ENCODE assay signal across 11 cellular contexts in the genomic region with DNA sequence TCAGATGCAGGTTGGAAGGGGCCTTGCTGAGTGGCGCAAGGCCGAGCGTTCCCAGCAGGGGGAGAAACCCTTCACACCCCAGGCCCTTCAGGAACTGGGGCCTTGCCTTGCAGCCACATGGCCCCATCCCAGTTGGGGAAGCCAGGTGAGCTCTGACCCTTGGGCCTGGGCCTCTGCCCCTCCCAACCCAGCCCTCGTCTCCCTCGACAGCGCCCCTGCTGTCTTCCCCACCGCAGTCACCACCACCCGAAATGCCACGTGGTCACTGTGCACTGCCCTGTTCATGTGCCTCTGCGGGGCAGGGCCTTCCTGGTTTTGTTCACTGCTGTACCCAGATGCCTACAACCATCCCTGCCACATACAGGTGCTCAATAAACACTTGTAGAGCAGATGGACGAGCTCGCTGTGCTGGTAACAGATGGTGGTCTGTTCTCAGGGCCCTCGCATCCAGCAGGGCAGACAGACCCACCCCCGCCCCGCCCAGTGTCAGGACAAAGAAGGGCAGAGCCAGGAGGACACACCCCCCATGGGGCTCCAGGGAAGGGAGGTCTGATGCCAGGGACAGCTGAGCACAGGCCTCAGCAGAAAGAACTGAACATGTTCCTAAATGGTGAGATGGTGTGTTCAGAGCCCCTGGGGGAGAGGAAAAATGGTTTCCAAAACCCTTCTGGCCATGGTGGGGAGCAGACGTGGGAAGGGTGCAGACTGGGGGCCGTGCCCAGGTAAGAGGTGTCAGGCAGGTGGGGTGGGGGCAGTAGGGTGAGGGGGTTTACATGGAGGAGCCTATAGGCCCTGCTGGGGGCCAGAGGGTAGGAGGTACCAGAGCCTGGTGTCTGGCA. TPM values are rescaled to one million over a fixed set of nuclear protein-coding genes. Genes with fewer than 3 reads are reported as not detected.
A peak's percentile ranks its signal among the peaks of the same experiment; 100 is the strongest.
DNase-seq lines count a peak whose midpoint lies in the region; TF ChIP-seq lines count a peak whose summit lies in the region.
"Had no signal": no experiment of that assay in that cellular context is flagged by ENCODE, and none has a peak within 500 bp of the region (broad histone marks: within the 10 kb centered on the region; RNA-seq: fewer than 3 reads in every experiment).

No MANE protein-coding gene starts in this region.

- peaks cover 16% of the 10 kb centered on the region for H3K36me3 ChIP-seq in BE2C
- peaks cover 0 to 63% of the 10 kb centered on the region in 2 experiments; a peak in 1 of 3 replicates for H3K36me3 ChIP-seq in HEK293 (ENCODE audit: control insufficient read depth in 2 of 2, insufficient read depth in 1 of 2, low read length in 2 of 2)
- peaks cover 11% of the 10 kb centered on the region for H3K36me3 ChIP-seq in kidney epithelial cell (ENCODE audit: control insufficient read depth, insufficient read depth, low read length)
- H3K36me3 ChIP-seq in effector memory CD4-positive, alpha-beta T cell (ENCODE audit: control insufficient read depth, insufficient read depth, low read length): peaks cover 13% of the 10 kb centered on the region

- peaks cover 14% of the 10 kb centered on the region for H3K4me1 Mint-ChIP-seq in activated T-helper 1 cell treated with anti-CD3 and anti-CD28 coated beads, Interleukin-12 subunit alpha, Interleukin-12 subunit beta, Interleukin-2, Interleukin-4 antibody, amounts not matched to agents 30 ng/mL and 10 ng/mL and 1 ng/mL, durations not matched to agents 14 hours and 24 hours and 36 hours (ENCODE audit: low read depth)
- peaks cover 34% of the 10 kb centered on the region for H3K4me1 Mint-ChIP-seq in activated T-cell treated with anti-CD3 and anti-CD28 coated beads, Interleukin-2, amount 50 U/mL, for 24 hours (ENCODE audit: low read depth)

- H3K27me3 Mint-ChIP-seq in activated T-helper 1 cell treated with anti-CD3 and anti-CD28 coated beads, Interleukin-12 subunit alpha, Interleukin-12 subunit beta, Interleukin-2, Interleukin-4 antibody, amounts not matched to agents 30 ng/mL and 10 ng/mL and 1 ng/mL, durations not matched to agents 14 hours and 24 hours and 36 hours (ENCODE audit: insufficient read depth): no peaks in the 10 kb centered on the region
- H3K27me3 Mint-ChIP-seq in activated T-cell treated with anti-CD3 and anti-CD28 coated beads, Interleukin-2, amount 50 U/mL, for 24 hours: peaks cover 4% of the 10 kb centered on the region

- H3K27ac Mint-ChIP-seq in activated T-helper 1 cell treated with anti-CD3 and anti-CD28 coated beads, Interleukin-12 subunit alpha, Interleukin-12 subunit beta, Interleukin-2, Interleukin-4 antibody, amounts not matched to agents 30 ng/mL and 10 ng/mL and 1 ng/mL, durations not matched to agents 14 hours and 24 hours and 36 hours: no peak overlapping the region
- no peak overlapping the region for H3K27ac Mint-ChIP-seq in activated T-cell treated with anti-CD3 and anti-CD28 coated beads, Interleukin-2, amount 50 U/mL, for 24 hours
- H3K27ac Mint-ChIP-seq: T-helper 1 cell treated with Interleukin-12 subunit alpha and Interleukin-12 subunit beta and Interleukin-4 antibody, amounts not matched to agents 30 μg/mL and 1 μg/mL, for 36 hours had no signal

- H3K9me3 Mint-ChIP-seq in activated T-helper 1 cell treated with anti-CD3 and anti-CD28 coated beads, Interleukin-12 subunit alpha, Interleukin-12 subunit beta, Interleukin-2, Interleukin-4 antibody, amounts not matched to agents 30 ng/mL and 10 ng/mL and 1 ng/mL, durations not matched to agents 14 hours and 24 hours and 36 hours: no peaks in the 10 kb centered on the region
- H3K9me3 Mint-ChIP-seq in activated T-cell treated with anti-CD3 and anti-CD28 coated beads, Interleukin-2, amount 50 U/mL, for 24 hours: no peaks in the 10 kb centered on the region
- H3K9me3 Mint-ChIP-seq: T-helper 1 cell treated with Interleukin-12 subunit alpha and Interleukin-12 subunit beta and Interleukin-4 antibody, amounts not matched to agents 30 μg/mL and 1 μg/mL, for 36 hours had no signal

- peaks cover 8% of the 10 kb centered on the region for H3K36me3 Mint-ChIP-seq in activated T-helper 1 cell treated with anti-CD3 and anti-CD28 coated beads, Interleukin-12 subunit alpha, Interleukin-12 subunit beta, Interleukin-2, Interleukin-4 antibody, amounts not matched to agents 30 ng/mL and 10 ng/mL and 1 ng/mL, durations not matched to agents 14 hours and 24 hours and 36 hours (ENCODE audit: low read depth)
- peaks cover 59% of the 10 kb centered on the region for H3K36me3 Mint-ChIP-seq in activated T-cell treated with anti-CD3 and anti-CD28 coated beads, Interleukin-2, amount 50 U/mL, for 24 hours (ENCODE audit: low read depth)

- H3K4me1 ChIP-seq in BE2C (no peaks in the 10 kb centered on the region), HEK293 (ENCODE audit: control insufficient read depth, insufficient read depth, low read length) (no peaks in the 10 kb centered on the region; the same call in 1 of the 2 replicates)
- peaks cover 15% of the 10 kb centered on the region for H3K4me1 ChIP-seq in effector memory CD4-positive, alpha-beta T cell (ENCODE audit: control insufficient read depth, insufficient read depth, low read length, poor library complexity, severe bottlenecking)

- peak; percentile 23 for TF ChIP-seq CTCF in BE2C (IDR thresholded peaks at IDR 0.05; ENCODE audit: low read depth, low read length)
- peak; percentile 65 for TF ChIP-seq CTCF in HEK293 (tag by site-specific recombination; IDR thresholded peaks at IDR 0.05)
- TF ChIP-seq CTCF in kidney epithelial cell (IDR thresholded peaks at IDR 0.05; ENCODE audit: insufficient read depth, low read length, poor library complexity, severe bottlenecking): peak; percentile 34

- POLR2A ChIA-PET in HEK293 (lab: Yijun Ruan, JAX): interaction anchor here (0.6 to 15.0 kb wide), 5 partner anchors 7 to 33 kb away, joined by 3 to 202 read pairs (median 5); partner anchors contain the start of genes CD151, CRACR2B, PNPLA2 and RPLP2

- H3K27me3 ChIP-seq in BE2C (no peaks in the 10 kb centered on the region), kidney epithelial cell (ENCODE audit: control insufficient read depth, insufficient read depth, low read length) (no peaks in the 10 kb centered on the region)
- no peaks in the 10 kb centered on the region for H3K27me3 ChIP-seq in effector memory CD4-positive, alpha-beta T cell (replicated peaks; ENCODE audit: control insufficient read depth, insufficient read depth, low read length, poor library complexity, severe bottlenecking)

- peak overlapping the region; percentile 53 for H3K4me3 Mint-ChIP-seq in activated T-helper 1 cell treated with anti-CD3 and anti-CD28 coated beads, Interleukin-12 subunit alpha, Interleukin-12 subunit beta, Interleukin-2, Interleukin-4 antibody, amounts not matched to agents 30 ng/mL and 10 ng/mL and 1 ng/mL, durations not matched to agents 14 hours and 24 hours and 36 hours
- H3K4me3 Mint-ChIP-seq in activated T-cell treated with anti-CD3 and anti-CD28 coated beads, Interleukin-2, amount 50 U/mL, for 24 hours: no peak overlapping the region
- H3K4me3 Mint-ChIP-seq: T-helper 1 cell treated with Interleukin-12 subunit alpha and Interleukin-12 subunit beta and Interleukin-4 antibody, amounts not matched to agents 30 μg/mL and 1 μg/mL, for 36 hours had no signal

- H3K4me3 ChIP-seq in BE2C (ENCODE audit: low read depth, low read length): no peak overlapping the region
- H3K4me3 ChIP-seq in HEK293 (ENCODE audit: low read depth, low read length): no peak overlapping the region
- no peak overlapping the region for H3K4me3 ChIP-seq in kidney epithelial cell (ENCODE audit: low read depth, low read length)
- H3K4me3 ChIP-seq in effector memory CD4-positive, alpha-beta T cell (ENCODE audit: insufficient read depth, low read depth, low read length, poor library complexity, severe bottlenecking): no peak overlapping the region

- H3K27ac ChIP-seq in HEK293 (ENCODE audit: extremely low read depth, low read depth, low read length): no peak overlapping the region
- H3K27ac ChIP-seq in effector memory CD4-positive, alpha-beta T cell (ENCODE audit: insufficient read depth, low read length, poor library complexity, severe bottlenecking): no peak overlapping the region

- intact Hi-C loops in activated T-helper 1 cell treated with anti-CD3 and anti-CD28 coated beads, Interleukin-12 subunit alpha, Interleukin-12 subunit beta, Interleukin-2, Interleukin-4 antibody, amounts not matched to agents 30 ng/mL and 10 ng/mL and 1 ng/mL, durations not matched to agents 14 hours and 24 hours and 36 hours (cut with micrococcal nuclease): no loop called here

- CTCF ChIA-PET in HEK293 (lab: Yijun Ruan, JAX): interaction anchor here (0.7 kb wide), 3 partner anchors 10 to 319 kb away, joined by 3 to 4 read pairs (median 3); no protein-coding TSS in a partner anchor

- H3K9me3 ChIP-seq in BE2C (no peaks in the 10 kb centered on the region), HEK293 (ENCODE audit: control insufficient read depth, insufficient read depth, low read depth, low read length) (no peaks in the 10 kb centered on the region)
- H3K9me3 ChIP-seq in effector memory CD4-positive, alpha-beta T cell (ENCODE audit: control insufficient read depth, low read length): no peaks in the 10 kb centered on the region

- DNase-seq in BE2C: no peak
- no peak for DNase-seq in activated T-helper 1 cell treated with anti-CD3 and anti-CD28 coated beads, Interleukin-12 subunit alpha, Interleukin-12 subunit beta, Interleukin-2, Interleukin-4 antibody, amounts not matched to agents 30 ng/mL and 10 ng/mL and 1 ng/mL, durations not matched to agents 14 hours and 24 hours and 36 hours (ENCODE audit: low spot score)
- no peak for DNase-seq in kidney epithelial cell (ENCODE audit: low read depth)
- no peak for DNase-seq in activated T-cell treated with anti-CD3 and anti-CD28 coated beads, Interleukin-2, amount 50 U/mL, for 24 hours
- DNase-seq in effector memory CD4-positive, alpha-beta T cell: no peak
- DNase-seq in GM19238 (ENCODE audit: insufficient read length, low spot score): no peak
- no peak for DNase-seq in SHP77 treated with DMSO at 0.1 percent for 48 hours (lab: John Stamatoyannopoulos, UW)
- DNase-seq: NCI-H1930, trophoblast cell had no signal

RNA-seq across cellular contexts. Expression of gene POLR2L, which starts 3.7 kb away (rescaled TPM):
- 712 TPM for polyA plus RNA-seq in BE2C (2012; ENCODE audit: insufficient read depth, insufficient read length, low read depth)
- total RNA-seq in activated T-helper 1 cell treated with anti-CD3 and anti-CD28 coated beads, Interleukin-12 subunit alpha, Interleukin-12 subunit beta, Interleukin-2, Interleukin-4 antibody, amounts not matched to agents 30 ng/mL and 10 ng/mL and 1 ng/mL, durations not matched to agents 14 hours and 24 hours and 36 hours: 114 and 126 TPM in 2 replicates
- 42.0 and 45.1 TPM in 2 replicates for total RNA-seq in kidney epithelial cell

RNA-seq across cellular contexts. Expression of gene TSPAN4, which starts 4.0 kb away (rescaled TPM):
- 60.8 TPM for polyA plus RNA-seq in BE2C (2012; ENCODE audit: insufficient read depth, insufficient read length, low read depth)
- total RNA-seq in activated T-helper 1 cell treated with anti-CD3 and anti-CD28 coated beads, Interleukin-12 subunit alpha, Interleukin-12 subunit beta, Interleukin-2, Interleukin-4 antibody, amounts not matched to agents 30 ng/mL and 10 ng/mL and 1 ng/mL, durations not matched to agents 14 hours and 24 hours and 36 hours: 12.8 and 13.9 TPM in 2 replicates
- total RNA-seq in kidney epithelial cell: 77.5 and 77.9 TPM in 2 replicates

RNA-seq across cellular contexts. Expression of gene CD151, which starts 5.9 kb away (rescaled TPM):
- polyA plus RNA-seq in BE2C (2012; ENCODE audit: insufficient read depth, insufficient read length, low read depth): 89.3 TPM
- 80.6 and 82.3 TPM in 2 replicates for total RNA-seq in activated T-helper 1 cell treated with anti-CD3 and anti-CD28 coated beads, Interleukin-12 subunit alpha, Interleukin-12 subunit beta, Interleukin-2, Interleukin-4 antibody, amounts not matched to agents 30 ng/mL and 10 ng/mL and 1 ng/mL, durations not matched to agents 14 hours and 24 hours and 36 hours
- total RNA-seq in kidney epithelial cell: 644 and 669 TPM in 2 replicates

RNA-seq across cellular contexts. Expression of gene CRACR2B, which starts 10.9 kb away (rescaled TPM):
- 1.8 TPM for polyA plus RNA-seq in BE2C (2012; ENCODE audit: insufficient read depth, insufficient read length, low read depth)
- total RNA-seq in activated T-helper 1 cell treated with anti-CD3 and anti-CD28 coated beads, Interleukin-12 subunit alpha, Interleukin-12 subunit beta, Interleukin-2, Interleukin-4 antibody, amounts not matched to agents 30 ng/mL and 10 ng/mL and 1 ng/mL, durations not matched to agents 14 hours and 24 hours and 36 hours: 1.1 and 1.3 TPM in 2 replicates
- 18.3 and 19.7 TPM in 2 replicates for total RNA-seq in kidney epithelial cell

RNA-seq across cellular contexts. Expression of gene PNPLA2, which starts 19.9 kb away (rescaled TPM):
- 92.2 TPM for polyA plus RNA-seq in BE2C (2012; ENCODE audit: insufficient read depth, insufficient read length, low read depth)
- total RNA-seq in activated T-helper 1 cell treated with anti-CD3 and anti-CD28 coated beads, Interleukin-12 subunit alpha, Interleukin-12 subunit beta, Interleukin-2, Interleukin-4 antibody, amounts not matched to agents 30 ng/mL and 10 ng/mL and 1 ng/mL, durations not matched to agents 14 hours and 24 hours and 36 hours: 63.3 and 64.0 TPM in 2 replicates
- total RNA-seq in kidney epithelial cell: 27.5 and 46.0 TPM in 2 replicates
